ENCODE assay signal across 8 cellular contexts in the genomic region with DNA sequence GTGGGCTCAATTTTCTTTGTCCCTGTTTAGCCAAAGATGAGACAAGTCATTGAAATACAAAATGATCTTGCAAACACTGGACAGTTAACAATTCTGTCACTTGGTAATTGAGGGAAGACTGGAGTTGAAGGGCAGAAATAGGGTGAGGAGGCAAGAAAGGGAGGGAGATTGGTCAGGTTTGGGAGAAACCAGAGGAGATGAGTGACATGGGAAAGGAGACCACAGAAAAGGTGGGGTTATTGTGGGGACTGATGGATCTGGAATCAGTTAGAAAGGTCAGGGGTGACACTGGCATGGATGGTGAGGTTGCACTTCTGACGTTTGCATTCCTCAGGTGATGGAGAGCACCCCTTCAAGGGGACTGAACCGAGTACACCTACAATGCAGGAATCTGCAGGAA. TPM values are rescaled to one million over a fixed set of nuclear protein-coding genes. Genes with fewer than 3 reads are reported as not detected.
DNase-seq lines count a peak whose midpoint lies in the region; ATAC-seq and TF ChIP-seq lines count a peak whose summit lies in the region.

No MANE protein-coding gene starts in this region.

- no peaks in the 10 kb centered on the region for H3K27me3 ChIP-seq in adrenal gland
- H3K27me3 ChIP-seq in liver (ENCODE audit: control insufficient read depth in 4 of 4, insufficient read depth in 4 of 4, low read length in 3 of 4) = no peaks in the 10 kb centered on the region
- no peaks in the 10 kb centered on the region for H3K27me3 ChIP-seq in thymus (ENCODE audit: control insufficient read depth, insufficient read depth)

- H3K4me1 ChIP-seq in adrenal gland (replicated peaks in 1 of 2) = peaks cover 5 to 16% of the 10 kb centered on the region in 2 donors
- H3K4me1 ChIP-seq in liver (ENCODE audit: control insufficient read depth in 4 of 4, insufficient read depth in 4 of 4, low read length in 3 of 4) = peaks cover 2 to 41% (median 23%) of the 10 kb centered on the region in 4 donors
- H3K4me1 ChIP-seq in thymus (ENCODE audit: control insufficient read depth, insufficient read depth, low read length) = peaks cover 10% of the 10 kb centered on the region

- WGBS in adrenal gland, 4 donors = 21 to 33% (median 23%) methylated on average over 2 of the region's 2 CpGs
- 31% methylated on average over 2 of the region's 2 CpGs for WGBS in liver
- 46% methylated on average over 2 of the region's 2 CpGs for WGBS in thymus

- H3K27ac ChIP-seq in adrenal gland = no peak overlapping the region
- no peak overlapping the region for H3K27ac ChIP-seq in liver (ENCODE audit: low read depth in 1 of 2, low read length in 2 of 2)
- H3K27ac ChIP-seq in thymus (ENCODE audit: low read depth) = no peak overlapping the region

- H3K4me3 Mint-ChIP-seq in activated CD4-positive, alpha-beta T cell treated with anti-CD3 and anti-CD28 coated beads, Interleukin-2, amount 10 ng/mL, durations not matched to agents 7 days and 5 days = peak overlapping the region; percentile 98

- H3K36me3 ChIP-seq in adrenal gland (replicated peaks in 1 of 2) (peaks cover 0 to 33% of the 10 kb centered on the region in 2 donors), liver (ENCODE audit: control insufficient read depth in 4 of 4, insufficient read depth in 3 of 4, low read depth in 1 of 4, low read length in 3 of 4) (peaks cover 3 to 10% (median 7%) of the 10 kb centered on the region in 4 donors), thymus (ENCODE audit: control insufficient read depth, insufficient read depth) (peaks cover 26% of the 10 kb centered on the region)

- CTCF ChIA-PET in activated CD4-positive, alpha-beta T cell treated with anti-CD3 and anti-CD28 coated beads, Interleukin-2, amount 10 ng/mL, durations not matched to agents 7 days and 5 days (lab: Charles Lee) = interaction anchor here (1.3 to 2.0 kb wide), 3 partner anchors 79 to 178 kb away, joined by 5 to 6 read pairs (median 5); no protein-coding TSS in a partner anchor

- H3K27me3 Mint-ChIP-seq in activated CD4-positive, alpha-beta T cell treated with anti-CD3 and anti-CD28 coated beads, Interleukin-2, amount 10 ng/mL, durations not matched to agents 7 days and 5 days = no peaks in the 10 kb centered on the region

- ATAC-seq in GM19467 (IDR thresholded peaks at IDR 0.05; ENCODE audit: unreplicated experiment) (no peak), HG03521 (IDR thresholded peaks at IDR 0.05; ENCODE audit: unreplicated experiment) (no peak)

- no peak for TF ChIP-seq CTCF in adrenal gland (IDR thresholded peaks at IDR 0.05)
- no peak for TF ChIP-seq CTCF in liver (IDR thresholded peaks at IDR 0.05; ENCODE audit: low read depth, low read length, missing input control)

- DNase-seq in activated CD4-positive, alpha-beta T cell treated with anti-CD3 and anti-CD28 coated beads, Interleukin-2, amount 10 ng/mL, durations not matched to agents 7 days and 5 days = no peak
- DNase-seq in activated CD4-positive, alpha-beta T cell treated with anti-CD3 and anti-CD28 coated beads for 4 hours = no peak
- DNase-seq in adrenal gland (no peak), DMS 273 (lab: John Stamatoyannopoulos, UW; ENCODE audit: unreplicated experiment) (no peak)

- H3K4me3 ChIP-seq in adrenal gland (peak overlapping the region in 3 of 4 donors; percentile 48 to 56 (median 55)), liver (ENCODE audit: low read depth in 1 of 3, low read length in 3 of 3) (peak overlapping the region; percentile 76 to 98 (median 96)), thymus (ENCODE audit: low read length) (peak overlapping the region; percentile 58)

- H3K9me3 Mint-ChIP-seq in activated CD4-positive, alpha-beta T cell treated with anti-CD3 and anti-CD28 coated beads, Interleukin-2, amount 10 ng/mL, durations not matched to agents 7 days and 5 days = no peaks in the 10 kb centered on the region

- peak overlapping the region; percentile 85 to 86 for H3K9ac ChIP-seq in liver (ENCODE audit: low read depth in 1 of 2, low read length in 2 of 2)

- POLR2A ChIA-PET in activated CD4-positive, alpha-beta T cell treated with anti-CD3 and anti-CD28 coated beads, Interleukin-2, amount 10 ng/mL, durations not matched to agents 7 days and 5 days (lab: Charles Lee) = no interaction called here

- H3K36me3 Mint-ChIP-seq in activated CD4-positive, alpha-beta T cell treated with anti-CD3 and anti-CD28 coated beads, Interleukin-2, amount 10 ng/mL, durations not matched to agents 7 days and 5 days (ENCODE audit: low read depth) = peaks cover 20% of the 10 kb centered on the region

- no peak for TF ChIP-seq RAD21 in liver (IDR thresholded peaks at IDR 0.05)

- H3K9me3 ChIP-seq in adrenal gland (replicated peaks in 1 of 3) (no peaks in the 10 kb centered on the region), liver (ENCODE audit: control insufficient read depth in 4 of 4, low read length in 3 of 4) (no peaks in the 10 kb centered on the region), thymus (ENCODE audit: control insufficient read depth) (no peaks in the 10 kb centered on the region)

- no peak overlapping the region for H3K27ac Mint-ChIP-seq in activated CD4-positive, alpha-beta T cell treated with anti-CD3 and anti-CD28 coated beads, Interleukin-2, amount 10 ng/mL, durations not matched to agents 7 days and 5 days

- intact Hi-C loops in adrenal gland (cut with DNase I) = no loop called here

- TF ChIP-seq POLR2A in adrenal gland (IDR thresholded peaks at IDR 0.05) = no peak

- peaks cover 31% of the 10 kb centered on the region for H3K4me1 Mint-ChIP-seq in activated CD4-positive, alpha-beta T cell treated with anti-CD3 and anti-CD28 coated beads, Interleukin-2, amount 10 ng/mL, durations not matched to agents 7 days and 5 days

TF ChIP-seq in liver, 16 proteins besides CTCF, POLR2A, EP300 and RAD21:
- no peak for TF ChIP-seq RXRA (IDR thresholded peaks at IDR 0.05)
TF ChIP-seq in liver: peak in this region for 0.

RNA-seq across cellular contexts. Expression of a gene that starts 0.7 kb away (rescaled TPM):
- total RNA-seq in activated CD4-positive, alpha-beta T cell treated with anti-CD3 and anti-CD28 coated beads, Interleukin-2, amount 10 ng/mL, durations not matched to agents 7 days and 5 days = 10 to 100 TPM; 28.5 to 34.1 TPM
- 10 to 100 TPM in 6 of 8 donors, 1 to 10 TPM in 2; 3.7 to 48.6 (median 21.8) TPM for total RNA-seq in adrenal gland
- polyA plus RNA-seq in adrenal gland = 10 to 100 TPM; 30.8 to 71.9 (median 57.8) TPM
- 10 to 100 TPM; 11.0 to 13.6 TPM for total RNA-seq in liver
- polyA plus RNA-seq in liver = 10 to 100 TPM in 1 of 2 donors, 1 to 10 TPM in 1; 6.2 to 15.8 TPM
- 35.4 TPM for polyA plus RNA-seq in thymus

RNA-seq across cellular contexts. Expression of a gene that starts 5.3 kb away (rescaled TPM):
- total RNA-seq in activated CD4-positive, alpha-beta T cell treated with anti-CD3 and anti-CD28 coated beads, Interleukin-2, amount 10 ng/mL, durations not matched to agents 7 days and 5 days = 10 to 100 TPM; 34.3 to 40.2 TPM
- 10 to 100 TPM; 17.1 to 51.6 (median 31.7) TPM for total RNA-seq in adrenal gland
- 10 to 100 TPM; 21.2 to 89.6 (median 55.4) TPM for polyA plus RNA-seq in adrenal gland
- total RNA-seq in liver = 10 to 100 TPM; 10.2 to 23.3 TPM
- polyA plus RNA-seq in liver = 10 to 100 TPM in 1 of 2 donors, 1 to 10 TPM in 1; 9.4 to 22.4 TPM
- polyA plus RNA-seq in thymus = 40.4 TPM

RNA-seq across cellular contexts. Expression of a gene that starts 23.3 kb away (rescaled TPM):
- not detected for total RNA-seq in activated CD4-positive, alpha-beta T cell treated with anti-CD3 and anti-CD28 coated beads, Interleukin-2, amount 10 ng/mL, durations not matched to agents 7 days and 5 days
- total RNA-seq in adrenal gland (1 to 10 TPM in 1 of 8 donors, under 1 TPM in 1, not detected in 6; 0.38 to 1.5 TPM), liver (not detected)
- polyA plus RNA-seq in adrenal gland (under 1 TPM in 2 of 3 donors, not detected in 1; 0.20 to 0.24 TPM), liver (under 1 TPM in 1 of 2 donors, not detected in 1; 0.60 TPM), thymus (1.8 TPM)

RNA-seq across cellular contexts. Expression of a gene that starts 24.4 kb away (rescaled TPM):
- total RNA-seq in activated CD4-positive, alpha-beta T cell treated with anti-CD3 and anti-CD28 coated beads, Interleukin-2, amount 10 ng/mL, durations not matched to agents 7 days and 5 days = 1 to 10 TPM; 4.5 to 5.6 TPM
- total RNA-seq in adrenal gland (100 to 1,000 TPM in 4 of 8 donors, 10 to 100 TPM in 4; 38.5 to 239 (median 105) TPM), liver (1 to 10 TPM; 4.0 to 5.3 TPM)
- polyA plus RNA-seq in adrenal gland (10 to 100 TPM; 18.0 to 53.3 (median 50.5) TPM), liver (1 to 10 TPM; 1.2 to 4.8 TPM), thymus (65.9 TPM)

RNA-seq across cellular contexts. Expression of a gene that starts 32.1 kb away (rescaled TPM):
- total RNA-seq in activated CD4-positive, alpha-beta T cell treated with anti-CD3 and anti-CD28 coated beads, Interleukin-2, amount 10 ng/mL, durations not matched to agents 7 days and 5 days = not detected
- not detected for total RNA-seq in adrenal gland
- under 1 TPM in 2 of 3 donors, not detected in 1; under 0.01 to 0.02 TPM for polyA plus RNA-seq in adrenal gland
- under 1 TPM in 1 of 2 donors, not detected in 1; under 0.01 TPM for total RNA-seq in liver
- polyA plus RNA-seq in liver = not detected
- 0.02 TPM for polyA plus RNA-seq in thymus
